ENCODE assay signal across 1 cellular context in the genomic region with DNA sequence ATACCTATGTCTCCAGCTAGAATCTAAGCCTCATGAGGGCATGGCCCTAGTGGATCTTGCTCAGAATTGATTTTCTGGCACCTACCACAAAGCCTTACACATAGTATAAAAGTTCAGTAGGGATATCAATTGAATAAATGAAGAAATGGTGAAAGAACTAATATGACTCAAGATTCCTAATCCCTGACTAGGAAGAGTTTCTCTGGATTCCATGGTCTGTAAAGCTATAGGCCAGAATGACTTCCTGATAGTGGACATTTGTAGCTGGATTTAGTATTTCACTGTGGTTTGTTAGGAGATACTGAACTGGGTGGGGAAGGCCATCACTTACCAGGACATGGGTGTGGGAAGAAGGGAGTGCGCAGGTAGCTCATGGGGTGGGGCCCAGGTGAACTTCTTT.
TF ChIP-seq lines count a peak whose summit lies in the region.

No MANE protein-coding gene starts in this region.

TF ChIP-seq in IMR-90, 13 proteins besides CTCF, POLR2A, EP300 and RAD21 (continued from another document):
- TF ChIP-seq FOS (IDR thresholded peaks at IDR 0.05; ENCODE audit: low read depth, low read length) (no peak), RFX5 (IDR thresholded peaks at IDR 0.05; ENCODE audit: low read depth, low read length) (no peak), RCOR1 (IDR thresholded peaks at IDR 0.05; ENCODE audit: insufficient replicate concordance, low read length) (no peak), BHLHE40 (IDR thresholded peaks at IDR 0.05; ENCODE audit: low read depth, low read length) (no peak), MAFK (IDR thresholded peaks at IDR 0.05; ENCODE audit: low read depth, low read length) (no peak), MAZ (IDR thresholded peaks at IDR 0.05; ENCODE audit: borderline replicate concordance, low read depth, low read length) (no peak), CHD1 (IDR thresholded peaks at IDR 0.05; ENCODE audit: low read depth, low read length) (no peak), NFE2L2 (IDR thresholded peaks at IDR 0.05; ENCODE audit: low read depth, low read length) (no peak)
- TF ChIP-seq, protein P1, sequence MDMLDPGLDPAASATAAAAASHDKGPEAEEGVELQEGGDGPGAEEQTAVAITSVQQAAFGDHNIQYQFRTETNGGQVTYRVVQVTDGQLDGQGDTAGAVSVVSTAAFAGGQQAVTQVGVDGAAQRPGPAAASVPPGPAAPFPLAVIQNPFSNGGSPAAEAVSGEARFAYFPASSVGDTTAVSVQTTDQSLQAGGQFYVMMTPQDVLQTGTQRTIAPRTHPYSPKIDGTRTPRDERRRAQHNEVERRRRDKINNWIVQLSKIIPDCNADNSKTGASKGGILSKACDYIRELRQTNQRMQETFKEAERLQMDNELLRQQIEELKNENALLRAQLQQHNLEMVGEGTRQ (IDR thresholded peaks at IDR 0.05; ENCODE audit: low read depth, low read length) = no peak
